In the genomic region with DNA sequence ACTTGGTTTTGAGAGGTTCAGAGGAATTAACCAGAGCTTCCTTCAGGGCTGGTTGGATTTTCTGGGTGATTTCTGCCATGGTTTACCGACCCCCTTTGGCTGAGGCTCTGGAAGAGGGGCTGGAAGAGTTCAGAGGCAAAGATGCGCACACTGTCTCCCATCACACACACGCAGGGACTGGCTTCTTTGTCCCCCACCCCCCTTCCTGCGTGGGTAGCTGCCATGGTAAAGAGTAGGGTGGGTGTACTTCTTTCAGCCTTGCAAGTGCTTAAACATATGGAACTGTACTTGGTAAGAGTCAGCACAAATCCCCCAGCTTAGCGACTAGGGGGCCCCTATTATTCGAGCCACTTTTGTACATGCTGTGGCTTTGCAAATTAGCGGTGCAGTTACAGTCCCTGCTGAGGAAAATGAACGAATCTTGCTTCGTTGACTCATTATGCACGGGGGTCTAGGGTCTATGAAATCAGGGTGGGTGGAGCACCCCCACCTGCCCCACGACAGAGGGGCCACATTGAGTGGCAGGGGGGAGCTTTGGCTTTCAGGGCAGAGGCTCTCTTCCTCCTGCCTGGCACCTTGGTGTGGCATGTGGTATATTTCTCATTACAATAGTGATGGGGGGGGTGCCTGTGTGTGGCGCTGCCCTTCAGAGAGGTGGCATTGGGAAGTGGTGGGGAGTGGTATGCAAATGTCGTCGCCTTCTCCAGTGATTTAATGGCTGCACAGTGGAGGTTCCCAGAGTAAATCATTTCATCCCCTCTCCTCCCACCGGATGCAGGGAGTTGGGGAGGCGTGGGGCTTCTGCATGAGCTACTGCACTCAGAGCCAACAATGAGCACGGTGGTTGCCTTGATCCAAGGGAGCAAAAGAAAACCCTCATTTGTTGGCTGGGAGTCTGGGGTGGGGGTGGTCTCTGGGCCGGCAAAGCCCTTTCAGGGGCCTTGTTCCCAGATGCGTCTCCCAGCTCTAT, we compare ENCODE assay signal across 1 cellular context.
TF ChIP-seq lines count a peak whose summit lies in the region.

No MANE protein-coding gene starts in this region.

TF ChIP-seq in WTC11, 78 proteins besides CTCF, POLR2A, EP300 and RAD21 (continued from another document):
- no peak for TF ChIP-seq ATF2 (CRISPR knock-in tag; IDR thresholded peaks at IDR 0.05; ENCODE audit: borderline replicate concordance, low read depth)
